Comparison of ENCODE assay signal across 8 cellular contexts in genomic region chr22:19607198-19608113, GRCh38.
DNase-seq lines count a peak whose midpoint lies in the region; ATAC-seq and TF ChIP-seq lines count a peak whose summit lies in the region.

No MANE protein-coding gene starts in this region.

- H3K27me3 Mint-ChIP-seq in activated CD8-positive, alpha-beta T cell treated with anti-CD3 and anti-CD28 coated beads for 36 hours: no peaks in the 10 kb centered on the region

- TF ChIP-seq CTCF in activated CD8-positive, alpha-beta T cell treated with anti-CD3 and anti-CD28 coated beads for 36 hours (IDR thresholded peaks at IDR 0.05): no peak
- TF ChIP-seq CTCF in upper lobe of left lung (IDR thresholded peaks at IDR 0.05) (no peak), GM10266 (IDR thresholded peaks at IDR 0.05; ENCODE audit: control insufficient read depth, insufficient read depth, low read depth, missing control alignments) (no peak)

- no peaks in the 10 kb centered on the region for H3K27me3 ChIP-seq in upper lobe of left lung

- no peaks in the 10 kb centered on the region for H3K36me3 Mint-ChIP-seq in activated CD8-positive, alpha-beta T cell treated with anti-CD3 and anti-CD28 coated beads for 36 hours (ENCODE audit: low read depth)

- no peak overlapping the region for H3K4me3 ChIP-seq in upper lobe of left lung

- H3K27ac ChIP-seq in upper lobe of left lung: peak overlapping the region in 3 of 4 donors; percentile 63 to 83 (median 73)

- CTCF ChIA-PET in activated CD8-positive, alpha-beta T cell treated with anti-CD3 and anti-CD28 coated beads for 36 hours (lab: Charles Lee): interaction anchor here (0.8 to 1.0 kb wide), 3 partner anchors 9 to 22 kb away, joined by 3 read pairs; no protein-coding TSS in a partner anchor

- no peak for DNase-seq in activated CD4-positive, CD25-positive, alpha-beta regulatory T cell treated with anti-CD3 and anti-CD28 coated beads, Interleukin-2, amount 50 U/mL, for 72 hours
- peak; percentile 50 for DNase-seq in activated CD8-positive, alpha-beta T cell treated with anti-CD3 and anti-CD28 coated beads for 36 hours
- DNase-seq in head of caudate nucleus: peak in 32 of 42 donors; percentile 1 to 77 (median 46)
- peak; percentile 64 to 81 for DNase-seq in upper lobe of left lung
- no peak for DNase-seq in GM10266 (ENCODE audit: extremely low spot score)

- TF ChIP-seq POLR2A in upper lobe of left lung (IDR thresholded peaks at IDR 0.05) (no peak), GM18505 (IDR thresholded peaks at IDR 0.05; ENCODE audit: borderline replicate concordance, extremely low read depth, insufficient read depth, insufficient read length) (no peak)

- no peaks in the 10 kb centered on the region for H3K9me3 Mint-ChIP-seq in activated CD8-positive, alpha-beta T cell treated with anti-CD3 and anti-CD28 coated beads for 36 hours

- POLR2A ChIA-PET in activated CD8-positive, alpha-beta T cell treated with anti-CD3 and anti-CD28 coated beads for 36 hours (lab: Charles Lee): interaction anchor here (0.5 to 1.2 kb wide), 3 partner anchors 24 to 100 kb away, joined by 3 to 6 read pairs (median 3); no protein-coding TSS in a partner anchor

- H3K4me1 ChIP-seq in upper lobe of left lung: peaks cover 8 to 31% (median 24%) of the 10 kb centered on the region in 4 donors

- H3K4me3 Mint-ChIP-seq in activated CD8-positive, alpha-beta T cell treated with anti-CD3 and anti-CD28 coated beads for 36 hours: no peak overlapping the region

- peaks cover 44% of the 10 kb centered on the region for H3K4me1 Mint-ChIP-seq in activated CD8-positive, alpha-beta T cell treated with anti-CD3 and anti-CD28 coated beads for 36 hours (ENCODE audit: low read depth)

- peak; percentile 69 to 100 (median 97) for TF ChIP-seq EP300 in upper lobe of left lung (IDR thresholded peaks at IDR 0.05)

- no peaks in the 10 kb centered on the region for H3K36me3 ChIP-seq in upper lobe of left lung

- 39 to 41% methylated on average over 26 to 28 of the region's 29 CpGs for WGBS in upper lobe of left lung, 2 donors

- H3K27ac Mint-ChIP-seq in activated CD8-positive, alpha-beta T cell treated with anti-CD3 and anti-CD28 coated beads for 36 hours: peak overlapping the region; percentile 44

- peak; percentile 38 to 47 for ATAC-seq in activated CD4-positive, CD25-positive, alpha-beta regulatory T cell treated with anti-CD3 and anti-CD28 coated beads, Interleukin-2, amount 50 U/mL, for 24 hours
- ATAC-seq in activated CD8-positive, alpha-beta T cell treated with anti-CD3 and anti-CD28 coated beads for 36 hours: peak; percentile 52
- ATAC-seq in upper lobe of left lung (ENCODE audit: low FRiP score in 2 of 2): peak; percentile 30 to 80
- no peak for ATAC-seq in HG02588 (IDR thresholded peaks at IDR 0.05; ENCODE audit: unreplicated experiment)
- no peak for ATAC-seq in GM18505 (IDR thresholded peaks at IDR 0.05; ENCODE audit: unreplicated experiment)

- intact Hi-C loops in activated CD8-positive, alpha-beta T cell treated with anti-CD3 and anti-CD28 coated beads for 36 hours (cut with micrococcal nuclease): no loop called here
- intact Hi-C loops in head of caudate nucleus (cut with DNase I): no loop called here

- no peaks in the 10 kb centered on the region for H3K9me3 ChIP-seq in upper lobe of left lung

Comparison
In these comparisons a context has a peak if more than half of its experiments do, and no peak if none do; other contexts are left out.
1. ATAC-seq: peak in activated CD4-positive, CD25-positive, alpha-beta regulatory T cell treated with anti-CD3 and anti-CD28 coated beads, Interleukin-2, amount 50 U/mL, for 24 hours (2 of 2), activated CD8-positive, alpha-beta T cell treated with anti-CD3 and anti-CD28 coated beads for 36 hours (single experiment) and upper lobe of left lung (2 of 2); none in HG02588 (single experiment) and GM18505 (single experiment).
2. DNase-seq: peak in activated CD8-positive, alpha-beta T cell treated with anti-CD3 and anti-CD28 coated beads for 36 hours (single experiment), head of caudate nucleus (32 of 42) and upper lobe of left lung (2 of 2); none in activated CD4-positive, CD25-positive, alpha-beta regulatory T cell treated with anti-CD3 and anti-CD28 coated beads, Interleukin-2, amount 50 U/mL, for 72 hours (single experiment) and GM10266 (single experiment).